1 cellular context compared by ENCODE assay signal in the genomic region with DNA sequence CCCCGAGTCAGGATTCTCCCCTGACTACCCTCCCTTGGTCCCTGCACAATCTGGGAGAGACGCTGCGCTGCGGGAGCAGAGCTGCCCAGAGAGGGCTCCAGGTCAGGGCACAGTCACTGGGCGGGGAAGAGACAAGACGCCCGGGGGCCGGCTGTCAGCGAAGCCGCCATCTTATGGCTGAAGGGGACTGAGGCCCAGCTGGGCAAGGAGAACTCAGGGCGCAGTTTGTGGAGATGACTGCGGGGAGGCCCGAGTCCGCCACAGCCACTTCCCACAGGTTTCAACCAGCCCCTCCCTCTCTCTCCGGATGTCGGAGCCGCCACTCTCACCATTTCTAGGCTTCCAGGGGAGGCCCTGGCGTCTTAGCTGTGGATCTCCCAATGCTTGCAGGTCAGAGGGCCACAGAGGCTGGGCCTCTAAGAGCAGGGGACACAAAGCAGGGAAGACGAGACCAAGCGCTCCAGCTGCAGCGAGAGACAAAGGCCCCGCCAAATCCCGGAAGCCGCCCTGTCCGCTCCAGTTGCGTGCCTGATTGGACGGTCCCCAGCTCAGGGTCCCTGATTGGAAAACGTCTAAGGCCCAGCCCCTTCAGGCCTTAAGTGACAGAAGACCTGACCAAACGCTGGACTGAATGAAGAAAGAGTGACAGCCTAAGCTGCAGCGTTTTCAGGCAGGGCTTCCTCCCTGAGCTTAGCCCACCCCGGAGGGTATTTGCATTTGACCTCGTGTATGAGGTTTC.
TF ChIP-seq lines count a peak whose summit lies in the region.

A gene (minus strand): TSS at position 484 of the 739 bp plus-strand sequence. CDS start 152 bp downstream, at position 332.

TF ChIP-seq in HepG2, 621 proteins besides CTCF, POLR2A, EP300 and RAD21 (continued from another document and continues in another):
- no peak for TF ChIP-seq PRMT3 (CRISPR knock-in tag; IDR thresholded peaks at IDR 0.05; ENCODE audit: borderline replicate concordance, low read depth)
- no peak for TF ChIP-seq ZBTB20 (CRISPR knock-in tag; IDR thresholded peaks at IDR 0.05; ENCODE audit: borderline replicate concordance, low read depth)
- TF ChIP-seq, protein P1, sequence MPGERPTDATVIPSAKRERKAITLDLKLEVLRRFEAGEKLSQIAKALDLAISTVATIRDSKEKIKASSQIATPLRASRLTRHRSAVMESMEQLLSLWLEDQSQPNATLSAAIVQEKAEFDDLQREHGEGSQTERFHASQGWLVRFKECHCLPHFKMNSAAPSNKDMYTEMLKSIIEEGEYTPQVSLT (CRISPR knock-in tag; IDR thresholded peaks at IDR 0.05; ENCODE audit: borderline replicate concordance, low read depth) = no peak
- TF ChIP-seq, protein P2, sequence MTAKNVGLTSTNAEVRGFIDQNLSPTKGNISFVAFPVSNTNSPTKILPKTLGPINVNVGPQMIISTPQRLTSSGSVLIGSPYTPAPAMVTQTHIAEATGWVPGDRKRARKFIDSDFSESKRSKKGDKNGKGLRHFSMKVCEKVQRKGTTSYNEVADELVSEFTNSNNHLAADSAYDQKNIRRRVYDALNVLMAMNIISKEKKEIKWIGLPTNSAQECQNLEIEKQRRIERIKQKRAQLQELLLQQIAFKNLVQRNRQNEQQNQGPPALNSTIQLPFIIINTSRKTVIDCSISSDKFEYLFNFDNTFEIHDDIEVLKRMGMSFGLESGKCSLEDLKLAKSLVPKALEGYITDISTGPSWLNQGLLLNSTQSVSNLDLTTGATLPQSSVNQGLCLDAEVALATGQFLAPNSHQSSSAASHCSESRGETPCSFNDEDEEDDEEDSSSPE (CRISPR knock-in tag; IDR thresholded peaks at IDR 0.05) = peak; percentile 97
- peak; percentile 50; the same call in 1 of the 2 replicates for TF ChIP-seq NR2C2 (CRISPR knock-in tag; IDR thresholded peaks at IDR 0.05; ENCODE audit: borderline replicate concordance)
- TF ChIP-seq ZNF703 (CRISPR knock-in tag; IDR thresholded peaks at IDR 0.05; ENCODE audit: borderline replicate concordance) = no peak
- TF ChIP-seq ZNF737 (CRISPR knock-in tag; IDR thresholded peaks at IDR 0.05; ENCODE audit: borderline replicate concordance) = 0 out of 2 replicates have a peak, but pooled peaks have one; percentile 23
- TF ChIP-seq, protein P3, sequence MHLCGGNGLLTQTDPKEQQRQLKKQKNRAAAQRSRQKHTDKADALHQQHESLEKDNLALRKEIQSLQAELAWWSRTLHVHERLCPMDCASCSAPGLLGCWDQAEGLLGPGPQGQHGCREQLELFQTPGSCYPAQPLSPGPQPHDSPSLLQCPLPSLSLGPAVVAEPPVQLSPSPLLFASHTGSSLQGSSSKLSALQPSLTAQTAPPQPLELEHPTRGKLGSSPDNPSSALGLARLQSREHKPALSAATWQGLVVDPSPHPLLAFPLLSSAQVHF (CRISPR knock-in tag; IDR thresholded peaks at IDR 0.05) = no peak
- TF ChIP-seq, protein P4, sequence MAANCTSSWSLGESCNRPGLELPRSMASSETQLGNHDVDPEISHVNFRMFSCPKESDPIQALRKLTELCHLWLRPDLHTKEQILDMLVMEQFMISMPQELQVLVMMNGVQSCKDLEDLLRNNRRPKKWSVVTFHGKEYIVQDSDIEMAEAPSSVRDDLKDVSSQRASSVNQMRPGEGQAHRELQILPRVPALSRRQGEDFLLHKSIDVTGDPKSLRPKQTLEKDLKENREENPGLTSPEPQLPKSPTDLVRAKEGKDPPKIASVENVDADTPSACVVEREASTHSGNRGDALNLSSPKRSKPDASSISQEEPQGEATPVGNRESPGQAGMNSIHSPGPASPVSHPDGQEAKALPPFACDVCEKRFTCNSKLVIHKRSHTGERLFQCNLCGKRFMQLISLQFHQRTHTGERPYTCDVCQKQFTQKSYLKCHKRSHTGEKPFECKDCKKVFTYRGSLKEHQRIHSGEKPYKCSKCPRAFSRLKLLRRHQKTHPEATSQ (CRISPR knock-in tag; IDR thresholded peaks at IDR 0.05; ENCODE audit: borderline replicate concordance) = no peak
- TF ChIP-seq HDAC1 (CRISPR knock-in tag; IDR thresholded peaks at IDR 0.05) = peak; percentile 83
- TF ChIP-seq, protein P5, sequence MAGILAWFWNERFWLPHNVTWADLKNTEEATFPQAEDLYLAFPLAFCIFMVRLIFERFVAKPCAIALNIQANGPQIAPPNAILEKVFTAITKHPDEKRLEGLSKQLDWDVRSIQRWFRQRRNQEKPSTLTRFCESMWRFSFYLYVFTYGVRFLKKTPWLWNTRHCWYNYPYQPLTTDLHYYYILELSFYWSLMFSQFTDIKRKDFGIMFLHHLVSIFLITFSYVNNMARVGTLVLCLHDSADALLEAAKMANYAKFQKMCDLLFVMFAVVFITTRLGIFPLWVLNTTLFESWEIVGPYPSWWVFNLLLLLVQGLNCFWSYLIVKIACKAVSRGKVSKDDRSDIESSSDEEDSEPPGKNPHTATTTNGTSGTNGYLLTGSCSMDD (CRISPR knock-in tag; IDR thresholded peaks at IDR 0.05) = no peak
- no peak; the same call in 1 of the 2 replicates for TF ChIP-seq SPEN (CRISPR knock-in tag; IDR thresholded peaks at IDR 0.05; ENCODE audit: low read depth)
- no peak for TF ChIP-seq ZNF543 (CRISPR knock-in tag; IDR thresholded peaks at IDR 0.05)
- TF ChIP-seq SSRP1 (CRISPR knock-in tag; IDR thresholded peaks at IDR 0.05) = no peak
- TF ChIP-seq, protein P6, sequence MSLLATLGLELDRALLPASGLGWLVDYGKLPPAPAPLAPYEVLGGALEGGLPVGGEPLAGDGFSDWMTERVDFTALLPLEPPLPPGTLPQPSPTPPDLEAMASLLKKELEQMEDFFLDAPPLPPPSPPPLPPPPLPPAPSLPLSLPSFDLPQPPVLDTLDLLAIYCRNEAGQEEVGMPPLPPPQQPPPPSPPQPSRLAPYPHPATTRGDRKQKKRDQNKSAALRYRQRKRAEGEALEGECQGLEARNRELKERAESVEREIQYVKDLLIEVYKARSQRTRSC (CRISPR knock-in tag; IDR thresholded peaks at IDR 0.05; ENCODE audit: low read depth) = no peak
- TF ChIP-seq, protein P7, sequence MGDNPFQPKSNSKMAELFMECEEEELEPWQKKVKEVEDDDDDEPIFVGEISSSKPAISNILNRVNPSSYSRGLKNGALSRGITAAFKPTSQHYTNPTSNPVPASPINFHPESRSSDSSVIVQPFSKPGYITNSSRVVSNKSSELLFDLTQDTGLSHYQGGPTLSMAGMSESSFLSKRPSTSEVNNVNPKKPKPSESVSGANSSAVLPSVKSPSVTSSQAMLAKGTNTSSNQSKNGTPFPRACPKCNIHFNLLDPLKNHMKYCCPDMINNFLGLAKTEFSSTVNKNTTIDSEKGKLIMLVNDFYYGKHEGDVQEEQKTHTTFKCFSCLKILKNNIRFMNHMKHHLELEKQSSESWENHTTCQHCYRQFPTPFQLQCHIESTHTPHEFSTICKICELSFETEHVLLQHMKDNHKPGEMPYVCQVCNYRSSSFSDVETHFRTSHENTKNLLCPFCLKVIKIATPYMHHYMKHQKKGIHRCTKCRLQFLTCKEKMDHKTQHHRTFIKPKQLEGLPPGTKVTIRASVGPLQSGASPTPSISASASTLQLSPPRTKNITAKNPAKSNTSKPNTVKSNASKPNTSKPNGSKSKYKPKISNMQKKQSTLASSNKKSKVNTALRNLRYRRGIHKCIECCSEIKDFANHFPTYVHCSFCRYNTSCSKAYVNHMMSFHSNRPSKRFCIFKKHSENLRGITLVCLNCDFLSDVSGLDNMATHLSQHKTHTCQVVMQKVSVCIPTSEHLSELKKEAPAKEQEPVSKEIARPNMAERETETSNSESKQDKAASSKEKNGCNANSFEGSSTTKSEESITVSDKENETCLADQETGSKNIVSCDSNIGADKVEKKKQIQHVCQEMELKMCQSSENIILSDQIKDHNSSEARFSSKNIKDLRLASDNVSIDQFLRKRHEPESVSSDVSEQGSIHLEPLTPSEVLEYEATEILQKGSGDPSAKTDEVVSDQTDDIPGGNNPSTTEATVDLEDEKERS (CRISPR knock-in tag; IDR thresholded peaks at IDR 0.05) = no peak
- TF ChIP-seq ZNF34 (CRISPR knock-in tag; IDR thresholded peaks at IDR 0.05; ENCODE audit: borderline replicate concordance) = 0 out of 2 replicates have a peak, but pooled peaks have one; percentile 40
- TF ChIP-seq ONECUT2 (CRISPR knock-in tag; IDR thresholded peaks at IDR 0.05) = no peak
- no peak for TF ChIP-seq MIER2 (CRISPR knock-in tag; IDR thresholded peaks at IDR 0.05)
- TF ChIP-seq RBM39 (IDR thresholded peaks at IDR 0.05; ENCODE audit: low read depth, low read length, poor library complexity, severe bottlenecking) = peak; percentile 59
- TF ChIP-seq ZNF329 (CRISPR knock-in tag; IDR thresholded peaks at IDR 0.05; ENCODE audit: low read depth) = no peak
- TF ChIP-seq ZNF468 (CRISPR knock-in tag; IDR thresholded peaks at IDR 0.05) = no peak
- TF ChIP-seq, protein P8, sequence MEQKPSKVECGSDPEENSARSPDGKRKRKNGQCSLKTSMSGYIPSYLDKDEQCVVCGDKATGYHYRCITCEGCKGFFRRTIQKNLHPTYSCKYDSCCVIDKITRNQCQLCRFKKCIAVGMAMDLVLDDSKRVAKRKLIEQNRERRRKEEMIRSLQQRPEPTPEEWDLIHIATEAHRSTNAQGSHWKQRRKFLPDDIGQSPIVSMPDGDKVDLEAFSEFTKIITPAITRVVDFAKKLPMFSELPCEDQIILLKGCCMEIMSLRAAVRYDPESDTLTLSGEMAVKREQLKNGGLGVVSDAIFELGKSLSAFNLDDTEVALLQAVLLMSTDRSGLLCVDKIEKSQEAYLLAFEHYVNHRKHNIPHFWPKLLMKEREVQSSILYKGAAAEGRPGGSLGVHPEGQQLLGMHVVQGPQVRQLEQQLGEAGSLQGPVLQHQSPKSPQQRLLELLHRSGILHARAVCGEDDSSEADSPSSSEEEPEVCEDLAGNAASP (CRISPR knock-in tag; IDR thresholded peaks at IDR 0.05; ENCODE audit: borderline replicate concordance) = no peak
- TF ChIP-seq U2AF2 (IDR thresholded peaks at IDR 0.05; ENCODE audit: low read depth, low read length) = no peak
- TF ChIP-seq THYN1 (CRISPR knock-in tag; IDR thresholded peaks at IDR 0.05; ENCODE audit: borderline replicate concordance, low read depth) = no peak
- TF ChIP-seq THAP11 (CRISPR knock-in tag; IDR thresholded peaks at IDR 0.05) = no peak; the same call in 1 of the 2 replicates
- TF ChIP-seq, protein P9, sequence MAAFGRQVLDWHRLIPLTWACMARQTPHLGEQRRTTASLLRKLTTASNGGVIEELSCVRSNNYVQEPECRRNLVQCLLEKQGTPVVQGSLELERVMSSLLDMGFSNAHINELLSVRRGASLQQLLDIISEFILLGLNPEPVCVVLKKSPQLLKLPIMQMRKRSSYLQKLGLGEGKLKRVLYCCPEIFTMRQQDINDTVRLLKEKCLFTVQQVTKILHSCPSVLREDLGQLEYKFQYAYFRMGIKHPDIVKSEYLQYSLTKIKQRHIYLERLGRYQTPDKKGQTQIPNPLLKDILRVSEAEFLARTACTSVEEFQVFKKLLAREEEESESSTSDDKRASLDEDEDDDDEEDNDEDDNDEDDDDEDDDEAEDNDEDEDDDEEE (CRISPR knock-in tag; IDR thresholded peaks at IDR 0.05) = no peak
- TF ChIP-seq ZNF768 (CRISPR knock-in tag; IDR thresholded peaks at IDR 0.05) = peak; percentile 69; the same call in 1 of the 2 replicates
- TF ChIP-seq, protein P10, sequence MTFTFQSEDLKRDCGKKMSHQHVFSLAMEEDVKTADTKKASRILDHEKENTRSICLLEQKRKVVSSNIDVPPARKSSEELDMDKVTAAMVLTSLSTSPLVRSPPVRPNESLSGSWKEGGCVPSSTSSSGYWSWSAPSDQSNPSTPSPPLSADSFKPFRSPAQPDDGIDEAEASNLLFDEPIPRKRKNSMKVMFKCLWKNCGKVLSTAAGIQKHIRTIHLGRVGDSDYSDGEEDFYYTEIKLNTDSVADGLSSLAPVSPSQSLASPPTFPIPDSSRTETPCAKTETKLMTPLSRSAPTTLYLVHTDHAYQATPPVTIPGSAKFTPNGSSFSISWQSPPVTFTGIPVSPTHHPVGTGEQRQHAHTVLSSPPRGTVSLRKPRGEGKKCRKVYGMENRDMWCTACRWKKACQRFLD (CRISPR knock-in tag; IDR thresholded peaks at IDR 0.05; ENCODE audit: borderline replicate concordance) = no peak
- TF ChIP-seq, protein P11, sequence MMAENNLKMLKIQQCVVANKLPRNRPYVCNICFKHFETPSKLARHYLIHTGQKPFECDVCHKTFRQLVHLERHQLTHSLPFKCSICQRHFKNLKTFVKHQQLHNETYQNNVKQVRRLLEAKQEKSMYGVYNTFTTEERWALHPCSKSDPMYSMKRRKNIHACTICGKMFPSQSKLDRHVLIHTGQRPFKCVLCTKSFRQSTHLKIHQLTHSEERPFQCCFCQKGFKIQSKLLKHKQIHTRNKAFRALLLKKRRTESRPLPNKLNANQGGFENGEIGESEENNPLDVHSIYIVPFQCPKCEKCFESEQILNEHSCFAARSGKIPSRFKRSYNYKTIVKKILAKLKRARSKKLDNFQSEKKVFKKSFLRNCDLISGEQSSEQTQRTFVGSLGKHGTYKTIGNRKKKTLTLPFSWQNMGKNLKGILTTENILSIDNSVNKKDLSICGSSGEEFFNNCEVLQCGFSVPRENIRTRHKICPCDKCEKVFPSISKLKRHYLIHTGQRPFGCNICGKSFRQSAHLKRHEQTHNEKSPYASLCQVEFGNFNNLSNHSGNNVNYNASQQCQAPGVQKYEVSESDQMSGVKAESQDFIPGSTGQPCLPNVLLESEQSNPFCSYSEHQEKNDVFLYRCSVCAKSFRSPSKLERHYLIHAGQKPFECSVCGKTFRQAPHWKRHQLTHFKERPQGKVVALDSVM (CRISPR knock-in tag; IDR thresholded peaks at IDR 0.05) = peak; percentile 78
- no peak for TF ChIP-seq KLF13 (CRISPR knock-in tag; IDR thresholded peaks at IDR 0.05)
- TF ChIP-seq TP53 (CRISPR knock-in tag; conservative IDR thresholded peaks at IDR 0.05) = no peak
- TF ChIP-seq HMG20A (CRISPR knock-in tag; IDR thresholded peaks at IDR 0.05; ENCODE audit: borderline replicate concordance) = no peak
